In genomic region chr11:130160460-130161090, GRCh38 we compare ENCODE assay signal across 8 cellular contexts. TPM values are rescaled to one million over a fixed set of nuclear protein-coding genes. Genes with fewer than 3 reads are reported as not detected.
DNase-seq lines count a peak whose midpoint lies in the region; ATAC-seq and TF ChIP-seq lines count a peak whose summit lies in the region.

No MANE protein-coding gene starts in this region.

- H3K27me3 ChIP-seq in Karpas-422 (ENCODE audit: low read length) (no peaks in the 10 kb centered on the region), mucosa of stomach (ENCODE audit: control insufficient read depth, insufficient read depth, low read length) (no peaks in the 10 kb centered on the region)

- TF ChIP-seq CTCF in CD14-positive monocyte (IDR thresholded peaks at IDR 0.05): no peak
- no peak for TF ChIP-seq CTCF in brain (conservative IDR thresholded peaks at IDR 0.05)

- H3K4me3 ChIP-seq in Karpas-422 (ENCODE audit: low read length) (no peak overlapping the region), mucosa of stomach (ENCODE audit: low read length) (peak overlapping the region; percentile 72)

- peak overlapping the region; percentile 83 to 92 for H3K4me3 Mint-ChIP-seq in CD14-positive monocyte
- H3K4me3 Mint-ChIP-seq in brain: peak overlapping the region in 4 of 5 experiments; percentile 32 to 75 (median 58)

- peak overlapping the region in 6 of 7 donors; percentile 69 to 86 (median 80) for H3K27ac Mint-ChIP-seq in CD14-positive monocyte
- H3K27ac Mint-ChIP-seq in brain: no peak overlapping the region

- peaks cover 0 to 6% (median 0%) of the 10 kb centered on the region in 7 donors for H3K9me3 Mint-ChIP-seq in CD14-positive monocyte
- peaks cover 0 to 4% (median 0%) of the 10 kb centered on the region in 5 experiments for H3K9me3 Mint-ChIP-seq in brain

- no peak overlapping the region for H3K27ac ChIP-seq in Karpas-422 (ENCODE audit: low read length)

- H3K4me1 ChIP-seq in Karpas-422 (ENCODE audit: low read length) (peaks cover 5% of the 10 kb centered on the region; the same call in 1 of the 2 replicates), mucosa of stomach (ENCODE audit: control insufficient read depth, insufficient read depth, low read length) (peaks cover 41% of the 10 kb centered on the region)

- no peaks in the 10 kb centered on the region for H3K79me2 ChIP-seq in Karpas-422 (ENCODE audit: low read length)

- H4K20me1 ChIP-seq in Karpas-422 (ENCODE audit: insufficient read depth, low read depth, low read length): no peaks in the 10 kb centered on the region

- no peak overlapping the region; the same call in 1 of the 2 replicates for H2AFZ ChIP-seq in Karpas-422 (ENCODE audit: low read length)

- peak overlapping the region; percentile 19 for H3K4me2 ChIP-seq in Karpas-422 (ENCODE audit: low read depth, low read length, poor library complexity, severe bottlenecking)

- H3K27me3 Mint-ChIP-seq in CD14-positive monocyte (ENCODE audit: low read depth in 3 of 3) (peaks cover 13 to 26% (median 15%) of the 10 kb centered on the region in 3 donors), brain (peaks cover 73% of the 10 kb centered on the region)

- H3K4me1 Mint-ChIP-seq in CD14-positive monocyte: peaks cover 81% of the 10 kb centered on the region
- H3K4me1 Mint-ChIP-seq in brain: peaks cover 15% of the 10 kb centered on the region

- DNase-seq in CD14-positive monocyte (ENCODE audit: low spot score) (no peak), Karpas-422 (no peak), midbrain (lab: John Stamatoyannopoulos, UW) (no peak), superior temporal gyrus (ENCODE audit: extremely low spot score) (no peak), NCI-H187 treated with DMSO at 0.1 percent for 48 hours (lab: John Stamatoyannopoulos, UW) (no peak)

- intact Hi-C loops in CD14-positive monocyte (cut with micrococcal nuclease): loop anchor here in 1 of 2 donors (10.0 kb wide), 1 partner anchor 154 kb away; the partner anchor contains the start of gene ZBTB44

- no peaks in the 10 kb centered on the region for H3K9me2 ChIP-seq in Karpas-422 (replicated peaks; ENCODE audit: insufficient read depth, low read length)

- ATAC-seq in GM19395 (IDR thresholded peaks at IDR 0.05; ENCODE audit: unreplicated experiment): no peak

- H3K9ac ChIP-seq in Karpas-422 (ENCODE audit: low read length) (no peak overlapping the region), mucosa of stomach (ENCODE audit: low read length) (peak overlapping the region; percentile 84)

- no peaks in the 10 kb centered on the region for H3K9me3 ChIP-seq in Karpas-422 (ENCODE audit: low read length)
- H3K9me3 ChIP-seq in mucosa of stomach (ENCODE audit: control insufficient read depth, low read length): no peaks in the 10 kb centered on the region

- H3K36me3 ChIP-seq in Karpas-422 (ENCODE audit: insufficient read depth, low read length): no peaks in the 10 kb centered on the region
- H3K36me3 ChIP-seq in mucosa of stomach (ENCODE audit: control insufficient read depth, insufficient read depth, low read length): no peaks in the 10 kb centered on the region

- peaks cover 5 to 8% of the 10 kb centered on the region in 2 donors for H3K36me3 Mint-ChIP-seq in CD14-positive monocyte
- H3K36me3 Mint-ChIP-seq in brain: no peaks in the 10 kb centered on the region

RNA-seq across cellular contexts. Expression of gene ST14, which starts 1.0 kb away (rescaled TPM):
- polyA plus RNA-seq in CD14-positive monocyte (10 to 100 TPM; 13.3 to 23.6 TPM), brain (ENCODE audit: insufficient read depth, low read depth, low replicate concordance) (13.7 TPM)
- total RNA-seq in Karpas-422 (2014; rRNA removed; shearing (Covaris generic); ENCODE audit: low replicate concordance): 0.18 and 0.30 TPM in 2 replicates

Comparison
In these comparisons a context has a peak if more than half of its experiments do, and no peak if none do; other contexts are left out.
1. H3K27ac Mint-ChIP-seq: peak in CD14-positive monocyte (6 of 7); none in brain (0 of 5).